Comparison of ENCODE assay signal across 18 cellular contexts in the genomic region with DNA sequence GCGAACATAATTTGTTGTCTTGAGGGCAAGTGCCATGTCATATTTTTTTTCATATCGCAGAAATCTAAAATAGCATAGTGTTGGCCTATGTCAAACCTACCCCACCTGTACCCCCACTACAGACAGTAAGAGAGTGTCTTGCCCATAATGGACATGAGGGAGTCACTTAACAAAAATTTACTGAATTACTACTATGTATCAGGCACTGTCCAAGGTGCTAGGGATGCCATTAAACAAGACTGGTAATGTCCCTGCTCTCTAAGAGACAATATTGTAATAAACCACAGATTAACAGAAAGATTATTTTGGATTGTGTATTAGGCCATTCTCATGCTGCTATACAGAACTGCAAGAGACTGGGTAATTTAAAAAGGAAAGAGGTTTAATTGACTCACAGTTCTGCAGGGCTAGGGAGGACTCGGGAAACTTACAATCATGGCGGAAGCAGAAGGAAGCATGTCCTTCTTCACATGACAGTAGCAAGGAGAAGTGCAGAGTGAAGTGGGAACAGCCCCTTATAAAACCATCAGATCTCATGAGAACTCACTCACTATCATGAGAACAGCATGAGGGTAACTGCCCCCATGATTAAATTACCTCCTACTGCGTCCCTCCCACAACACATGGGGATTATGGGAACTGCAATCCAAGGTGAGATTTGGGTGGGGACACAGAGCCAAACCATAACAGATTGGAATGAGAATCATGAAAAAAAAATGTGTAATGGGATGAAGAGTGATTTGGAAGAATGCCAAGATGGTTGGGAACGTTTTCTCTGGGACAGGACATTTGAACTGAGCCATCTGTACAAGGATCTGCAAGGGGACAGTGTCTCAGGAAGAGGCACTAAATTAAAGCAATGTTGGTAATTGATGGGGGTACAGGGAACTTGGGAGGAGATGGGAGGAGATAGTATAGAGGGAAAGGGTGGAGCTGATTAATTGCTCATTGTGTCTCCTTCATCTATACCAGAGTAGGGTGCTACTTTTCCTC.
DNase-seq lines count a peak whose midpoint lies in the region; ATAC-seq and TF ChIP-seq lines count a peak whose summit lies in the region.
"Had no signal": no experiment of that assay in that cellular context is flagged by ENCODE, and none has a peak within 500 bp of the region (broad histone marks: within the 10 kb centered on the region; RNA-seq: fewer than 3 reads in every experiment).

No MANE protein-coding gene starts in this region.

- H3K4me3 Mint-ChIP-seq in activated CD4-positive, alpha-beta memory T cell treated with anti-CD3 and anti-CD28 coated beads for 36 hours, result no peak overlapping the region
- H3K4me3 Mint-ChIP-seq in activated CD4-positive, alpha-beta memory T cell treated with anti-CD3 and anti-CD28 coated beads, Interleukin-2, amount 10 ng/mL, durations not matched to agents 7 days and 5 days, result no peak overlapping the region
- H3K4me3 Mint-ChIP-seq: central memory CD8-positive, alpha-beta T cell; neural progenitor cell had no signal

- H3K27ac ChIP-seq in VCaP, result peak overlapping the region; percentile 77
- no peak overlapping the region for H3K27ac ChIP-seq in aorta (ENCODE audit: low read depth in 1 of 2, low read length in 2 of 2)
- H3K27ac ChIP-seq: C4-2B, left lung, neural progenitor cell, prostate gland had no signal

- no peak for TF ChIP-seq CTCF in VCaP (conservative IDR thresholded peaks at IDR 0.05)

- ATAC-seq in aorta (ENCODE audit: low FRiP score) (no peak), GM18498 (IDR thresholded peaks at IDR 0.05; ENCODE audit: unreplicated experiment) (no peak), HG02981 (IDR thresholded peaks at IDR 0.05; ENCODE audit: unreplicated experiment) (no peak)
- ATAC-seq: HepG2, left lung had no signal

- H3K36me3 Mint-ChIP-seq in activated CD4-positive, alpha-beta memory T cell treated with anti-CD3 and anti-CD28 coated beads for 36 hours, result peaks cover 10% of the 10 kb centered on the region
- peaks cover 28% of the 10 kb centered on the region for H3K36me3 Mint-ChIP-seq in activated CD4-positive, alpha-beta memory T cell treated with anti-CD3 and anti-CD28 coated beads, Interleukin-2, amount 10 ng/mL, durations not matched to agents 7 days and 5 days (ENCODE audit: low read depth)
- H3K36me3 Mint-ChIP-seq: neural progenitor cell had no signal

- H3K27me3 Mint-ChIP-seq in activated CD4-positive, alpha-beta memory T cell treated with anti-CD3 and anti-CD28 coated beads for 36 hours, result no peaks in the 10 kb centered on the region
- no peaks in the 10 kb centered on the region for H3K27me3 Mint-ChIP-seq in activated CD4-positive, alpha-beta memory T cell treated with anti-CD3 and anti-CD28 coated beads, Interleukin-2, amount 10 ng/mL, durations not matched to agents 7 days and 5 days
- H3K27me3 Mint-ChIP-seq: central memory CD8-positive, alpha-beta T cell had no signal

- H3K36me3 ChIP-seq in aorta (ENCODE audit: control insufficient read depth in 1 of 2, insufficient read depth in 2 of 2, low read length in 1 of 2), result no peaks in the 10 kb centered on the region
- H3K36me3 ChIP-seq: left lung, neural progenitor cell, prostate gland had no signal

- no peaks in the 10 kb centered on the region for H3K9me3 ChIP-seq in aorta (ENCODE audit: control insufficient read depth, low read length)
- H3K9me3 ChIP-seq: prostate gland had no signal

- peak overlapping the region; percentile 50 for H3K27ac Mint-ChIP-seq in activated CD4-positive, alpha-beta memory T cell treated with anti-CD3 and anti-CD28 coated beads for 36 hours
- H3K27ac Mint-ChIP-seq in activated CD4-positive, alpha-beta memory T cell treated with anti-CD3 and anti-CD28 coated beads, Interleukin-2, amount 10 ng/mL, durations not matched to agents 7 days and 5 days, result no peak overlapping the region
- H3K27ac Mint-ChIP-seq: neural progenitor cell had no signal

- POLR2A ChIA-PET in activated CD4-positive, alpha-beta memory T cell treated with anti-CD3 and anti-CD28 coated beads for 36 hours (lab: Charles Lee), result interaction anchor here (0.6 to 2.5 kb wide), 5 partner anchors 13 to 482 kb away, joined by 3 to 12 read pairs (median 5); no protein-coding TSS in a partner anchor
- POLR2A ChIA-PET in activated CD4-positive, alpha-beta memory T cell treated with anti-CD3 and anti-CD28 coated beads, Interleukin-2, amount 10 ng/mL, durations not matched to agents 7 days and 5 days (lab: Charles Lee), result interaction anchor here (1.0 kb wide), 1 partner anchor 78 kb away, joined by 4 read pairs; no protein-coding TSS in a partner anchor

- H3K9me3 Mint-ChIP-seq in activated CD4-positive, alpha-beta memory T cell treated with anti-CD3 and anti-CD28 coated beads for 36 hours, result peaks cover 17% of the 10 kb centered on the region
- H3K9me3 Mint-ChIP-seq in activated CD4-positive, alpha-beta memory T cell treated with anti-CD3 and anti-CD28 coated beads, Interleukin-2, amount 10 ng/mL, durations not matched to agents 7 days and 5 days, result peaks cover 23% of the 10 kb centered on the region
- H3K9me3 Mint-ChIP-seq: neural progenitor cell had no signal

- peaks cover 37% of the 10 kb centered on the region for H3K4me1 Mint-ChIP-seq in activated CD4-positive, alpha-beta memory T cell treated with anti-CD3 and anti-CD28 coated beads for 36 hours (ENCODE audit: low read depth)
- peaks cover 22% of the 10 kb centered on the region for H3K4me1 Mint-ChIP-seq in activated CD4-positive, alpha-beta memory T cell treated with anti-CD3 and anti-CD28 coated beads, Interleukin-2, amount 10 ng/mL, durations not matched to agents 7 days and 5 days
- H3K4me1 Mint-ChIP-seq: neural progenitor cell had no signal

- CTCF ChIA-PET in activated CD4-positive, alpha-beta memory T cell treated with anti-CD3 and anti-CD28 coated beads for 36 hours (lab: Charles Lee), result interaction anchor here (1.2 to 1.7 kb wide), 2 partner anchors 21 to 60 kb away, joined by 3 to 6 read pairs; no protein-coding TSS in a partner anchor
- CTCF ChIA-PET in activated CD4-positive, alpha-beta memory T cell treated with anti-CD3 and anti-CD28 coated beads, Interleukin-2, amount 10 ng/mL, durations not matched to agents 7 days and 5 days (lab: Charles Lee), result interaction anchor here (1.2 kb wide), 1 partner anchor 16 kb away, joined by 3 read pairs; no protein-coding TSS in a partner anchor

- H3K4me1 ChIP-seq in aorta (ENCODE audit: control insufficient read depth in 1 of 2, insufficient read depth in 2 of 2, low read length in 2 of 2), result peaks cover 0 to 6% of the 10 kb centered on the region in 2 donors
- H3K4me1 ChIP-seq: neural progenitor cell, prostate gland had no signal

- DNase-seq in activated CD4-positive, alpha-beta memory T cell treated with anti-CD3 and anti-CD28 coated beads for 36 hours, result no peak
- no peak for DNase-seq in activated CD4-positive, alpha-beta memory T cell treated with anti-CD3 and anti-CD28 coated beads, Interleukin-2, amount 10 ng/mL, durations not matched to agents 7 days and 5 days
- DNase-seq in EH (ENCODE audit: low read depth) (peak; percentile 51), myocyte (ENCODE audit: low read depth) (peak; percentile 24), aorta (no peak)
- DNase-seq: ACHN; activated CD4-positive, alpha-beta T cell treated with anti-CD3 and anti-CD28 coated beads, Interleukin-2, amount 50 U/mL, for 4 hours; amniotic stem cell; left lung; stimulated activated CD4-positive, alpha-beta T cell treated with anti-CD3 and anti-CD28 coated beads, Interleukin-4, amount 100 ng/mL, for 1 hour had no signal

- H3K4me3 ChIP-seq in aorta (ENCODE audit: low read length in 2 of 2), result no peak overlapping the region
- H3K4me3 ChIP-seq: left lung, neural progenitor cell, prostate gland had no signal

- intact Hi-C loops in activated CD4-positive, alpha-beta memory T cell treated with anti-CD3 and anti-CD28 coated beads for 36 hours (cut with micrococcal nuclease), result loop anchor here (1.0 kb wide), 3 partner anchors 12 to 61 kb away; no protein-coding TSS in a partner anchor
- intact Hi-C loops in aorta (cut with DNase I), result no loop called here

- H3K27me3 ChIP-seq in aorta (ENCODE audit: control insufficient read depth in 1 of 2, insufficient read depth in 2 of 2, low read length in 1 of 2), result no peaks in the 10 kb centered on the region
- H3K27me3 ChIP-seq: left lung, neural progenitor cell had no signal

- 84 to 85% methylated on average over 6 of the region's 6 CpGs for WGBS in aorta, 2 donors

Comparison
In these comparisons a context has a peak if more than half of its experiments do, and no peak if none do; other contexts are left out.
1. DNase-seq: peak in EH (single experiment) and myocyte (single experiment); none in activated CD4-positive, alpha-beta memory T cell treated with anti-CD3 and anti-CD28 coated beads for 36 hours (single experiment), activated CD4-positive, alpha-beta memory T cell treated with anti-CD3 and anti-CD28 coated beads, Interleukin-2, amount 10 ng/mL, durations not matched to agents 7 days and 5 days (single experiment) and aorta (0 of 2).